In genomic region chr5:34929720-34930526, GRCh38 we compare ENCODE assay signal across 1 cellular context.
TF ChIP-seq lines count a peak whose summit lies in the region.

No MANE protein-coding gene starts in this region.

TF ChIP-seq in K562, 482 proteins besides CTCF, POLR2A, EP300 and RAD21 (continued from another document):
- TF ChIP-seq HDAC2 (IDR thresholded peaks at IDR 0.05) = peak; percentile 23; the same call in 1 of the 2 replicates
- TF ChIP-seq SREBF1 (IDR thresholded peaks at IDR 0.05; ENCODE audit: borderline replicate concordance, low read depth, low read length) = no peak
- TF ChIP-seq, protein P1, sequence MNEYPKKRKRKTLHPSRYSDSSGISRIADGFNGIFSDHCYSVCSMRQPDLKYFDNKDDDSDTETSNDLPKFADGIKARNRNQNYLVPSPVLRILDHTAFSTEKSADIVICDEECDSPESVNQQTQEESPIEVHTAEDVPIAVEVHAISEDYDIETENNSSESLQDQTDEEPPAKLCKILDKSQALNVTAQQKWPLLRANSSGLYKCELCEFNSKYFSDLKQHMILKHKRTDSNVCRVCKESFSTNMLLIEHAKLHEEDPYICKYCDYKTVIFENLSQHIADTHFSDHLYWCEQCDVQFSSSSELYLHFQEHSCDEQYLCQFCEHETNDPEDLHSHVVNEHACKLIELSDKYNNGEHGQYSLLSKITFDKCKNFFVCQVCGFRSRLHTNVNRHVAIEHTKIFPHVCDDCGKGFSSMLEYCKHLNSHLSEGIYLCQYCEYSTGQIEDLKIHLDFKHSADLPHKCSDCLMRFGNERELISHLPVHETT (CRISPR knock-in tag; conservative IDR thresholded peaks at IDR 0.05 in 1 of 2, IDR thresholded peaks at IDR 0.05 in 1 of 2) = peak in 1 of 2 experiments; percentile 97; a peak in 2 of 4 replicates
- TF ChIP-seq TOE1 (IDR thresholded peaks at IDR 0.05; ENCODE audit: borderline replicate concordance) = peak; percentile 48; the same call in 1 of the 2 replicates
- TF ChIP-seq TOE1 (CRISPR knock-in tag; IDR thresholded peaks at IDR 0.05; ENCODE audit: borderline replicate concordance, low read depth) = no peak
- TF ChIP-seq ELF1 (tag; IDR thresholded peaks at IDR 0.05) = peak; percentile 48; the same call in 1 of the 2 replicates
- TF ChIP-seq PHF20 (IDR thresholded peaks at IDR 0.05; ENCODE audit: partially characterized antibody) = peak; percentile 44
- no peak for TF ChIP-seq GABPB2 (CRISPR knock-in tag; conservative IDR thresholded peaks at IDR 0.05)
- TF ChIP-seq RBM14 (IDR thresholded peaks at IDR 0.05; ENCODE audit: borderline replicate concordance, insufficient read depth, low read depth, low read length) = peak; percentile 95; the same call in 1 of the 2 replicates
- TF ChIP-seq CHD1 (IDR thresholded peaks at IDR 0.05; ENCODE audit: low read length) = peak; percentile 70
- no peak for TF ChIP-seq ZNF311 (CRISPR knock-in tag; IDR thresholded peaks at IDR 0.05)
- TF ChIP-seq SLC30A9 (CRISPR knock-in tag; IDR thresholded peaks at IDR 0.05) = no peak
- TF ChIP-seq YY1 (IDR thresholded peaks at IDR 0.05; ENCODE audit: borderline replicate concordance in 1 of 3, control insufficient read depth in 1 of 3, extremely low read depth in 1 of 3, insufficient read depth in 3 of 3, insufficient read length in 1 of 3, insufficient replicate concordance in 2 of 3, low read depth in 1 of 3, low read length in 2 of 3) = peak in 2 of 3 experiments; percentile 62 to 68
- TF ChIP-seq SMAD4 (CRISPR knock-in tag; conservative IDR thresholded peaks at IDR 0.05) = peak; percentile 54; the same call in 1 of the 2 replicates
- peak; percentile 71 for TF ChIP-seq GABPA (tag; conservative IDR thresholded peaks at IDR 0.05; ENCODE audit: low read depth)
- TF ChIP-seq HDAC1 (IDR thresholded peaks at IDR 0.05) = peak in 1 of 2 experiments; percentile 82; a peak in 2 of 4 replicates
- peak; percentile 73; the same call in 1 of the 2 replicates for TF ChIP-seq ZNF12 (CRISPR knock-in tag; IDR thresholded peaks at IDR 0.05)
- TF ChIP-seq, protein P2, sequence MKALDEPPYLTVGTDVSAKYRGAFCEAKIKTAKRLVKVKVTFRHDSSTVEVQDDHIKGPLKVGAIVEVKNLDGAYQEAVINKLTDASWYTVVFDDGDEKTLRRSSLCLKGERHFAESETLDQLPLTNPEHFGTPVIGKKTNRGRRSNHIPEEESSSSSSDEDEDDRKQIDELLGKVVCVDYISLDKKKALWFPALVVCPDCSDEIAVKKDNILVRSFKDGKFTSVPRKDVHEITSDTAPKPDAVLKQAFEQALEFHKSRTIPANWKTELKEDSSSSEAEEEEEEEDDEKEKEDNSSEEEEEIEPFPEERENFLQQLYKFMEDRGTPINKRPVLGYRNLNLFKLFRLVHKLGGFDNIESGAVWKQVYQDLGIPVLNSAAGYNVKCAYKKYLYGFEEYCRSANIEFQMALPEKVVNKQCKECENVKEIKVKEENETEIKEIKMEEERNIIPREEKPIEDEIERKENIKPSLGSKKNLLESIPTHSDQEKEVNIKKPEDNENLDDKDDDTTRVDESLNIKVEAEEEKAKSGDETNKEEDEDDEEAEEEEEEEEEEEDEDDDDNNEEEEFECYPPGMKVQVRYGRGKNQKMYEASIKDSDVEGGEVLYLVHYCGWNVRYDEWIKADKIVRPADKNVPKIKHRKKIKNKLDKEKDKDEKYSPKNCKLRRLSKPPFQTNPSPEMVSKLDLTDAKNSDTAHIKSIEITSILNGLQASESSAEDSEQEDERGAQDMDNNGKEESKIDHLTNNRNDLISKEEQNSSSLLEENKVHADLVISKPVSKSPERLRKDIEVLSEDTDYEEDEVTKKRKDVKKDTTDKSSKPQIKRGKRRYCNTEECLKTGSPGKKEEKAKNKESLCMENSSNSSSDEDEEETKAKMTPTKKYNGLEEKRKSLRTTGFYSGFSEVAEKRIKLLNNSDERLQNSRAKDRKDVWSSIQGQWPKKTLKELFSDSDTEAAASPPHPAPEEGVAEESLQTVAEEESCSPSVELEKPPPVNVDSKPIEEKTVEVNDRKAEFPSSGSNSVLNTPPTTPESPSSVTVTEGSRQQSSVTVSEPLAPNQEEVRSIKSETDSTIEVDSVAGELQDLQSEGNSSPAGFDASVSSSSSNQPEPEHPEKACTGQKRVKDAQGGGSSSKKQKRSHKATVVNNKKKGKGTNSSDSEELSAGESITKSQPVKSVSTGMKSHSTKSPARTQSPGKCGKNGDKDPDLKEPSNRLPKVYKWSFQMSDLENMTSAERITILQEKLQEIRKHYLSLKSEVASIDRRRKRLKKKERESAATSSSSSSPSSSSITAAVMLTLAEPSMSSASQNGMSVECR (CRISPR knock-in tag; IDR thresholded peaks at IDR 0.05) = peak; percentile 53; the same call in 1 of the 2 replicates
- TF ChIP-seq, protein P3, sequence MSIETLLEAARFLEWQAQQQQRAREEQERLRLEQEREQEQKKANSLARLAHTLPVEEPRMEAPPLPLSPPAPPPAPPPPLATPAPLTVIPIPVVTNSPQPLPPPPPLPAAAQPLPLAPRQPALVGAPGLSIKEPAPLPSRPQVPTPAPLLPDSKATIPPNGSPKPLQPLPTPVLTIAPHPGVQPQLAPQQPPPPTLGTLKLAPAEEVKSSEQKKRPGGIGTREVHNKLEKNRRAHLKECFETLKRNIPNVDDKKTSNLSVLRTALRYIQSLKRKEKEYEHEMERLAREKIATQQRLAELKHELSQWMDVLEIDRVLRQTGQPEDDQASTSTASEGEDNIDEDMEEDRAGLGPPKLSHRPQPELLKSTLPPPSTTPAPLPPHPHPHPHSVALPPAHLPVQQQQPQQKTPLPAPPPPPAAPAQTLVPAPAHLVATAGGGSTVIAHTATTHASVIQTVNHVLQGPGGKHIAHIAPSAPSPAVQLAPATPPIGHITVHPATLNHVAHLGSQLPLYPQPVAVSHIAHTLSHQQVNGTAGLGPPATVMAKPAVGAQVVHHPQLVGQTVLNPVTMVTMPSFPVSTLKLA (conservative IDR thresholded peaks at IDR 0.05) = peak; percentile 64 to 67; a peak in 3 of 4 replicates
- TF ChIP-seq, protein P4, sequence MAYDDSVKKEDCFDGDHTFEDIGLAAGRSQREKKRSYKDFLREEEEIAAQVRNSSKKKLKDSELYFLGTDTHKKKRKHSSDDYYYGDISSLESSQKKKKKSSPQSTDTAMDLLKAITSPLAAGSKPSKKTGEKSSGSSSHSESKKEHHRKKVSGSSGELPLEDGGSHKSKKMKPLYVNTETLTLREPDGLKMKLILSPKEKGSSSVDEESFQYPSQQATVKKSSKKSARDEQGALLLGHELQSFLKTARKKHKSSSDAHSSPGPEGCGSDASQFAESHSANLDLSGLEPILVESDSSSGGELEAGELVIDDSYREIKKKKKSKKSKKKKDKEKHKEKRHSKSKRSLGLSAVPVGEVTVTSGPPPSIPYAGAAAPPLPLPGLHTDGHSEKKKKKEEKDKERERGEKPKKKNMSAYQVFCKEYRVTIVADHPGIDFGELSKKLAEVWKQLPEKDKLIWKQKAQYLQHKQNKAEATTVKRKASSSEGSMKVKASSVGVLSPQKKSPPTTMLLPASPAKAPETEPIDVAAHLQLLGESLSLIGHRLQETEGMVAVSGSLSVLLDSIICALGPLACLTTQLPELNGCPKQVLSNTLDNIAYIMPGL (CRISPR knock-in tag; IDR thresholded peaks at IDR 0.05) = peak; percentile 80; the same call in 1 of the 2 replicates
- peak; percentile 28 to 55; a peak in 2 of 4 replicates for TF ChIP-seq NONO (IDR thresholded peaks at IDR 0.05; ENCODE audit: low read depth in 2 of 2, low read length in 1 of 2)
- TF ChIP-seq PHF8 (IDR thresholded peaks at IDR 0.05; ENCODE audit: borderline replicate concordance, low read length) = peak; percentile 66; the same call in 1 of the 2 replicates
- TF ChIP-seq HIVEP1 (CRISPR knock-in tag; IDR thresholded peaks at IDR 0.05) = no peak
- peak; percentile 14; the same call in 1 of the 2 replicates for TF ChIP-seq GABPB1 (CRISPR knock-in tag; IDR thresholded peaks at IDR 0.05)
